In genomic region chr1:155044812-155045690, GRCh38 we compare ENCODE assay signal across 8 cellular contexts. TPM values are rescaled to one million over a fixed set of nuclear protein-coding genes. Genes with fewer than 3 reads are reported as not detected.
A peak's percentile ranks its signal among the peaks of the same experiment; 100 is the strongest.
DNase-seq lines count a peak whose midpoint lies in the region; ATAC-seq and TF ChIP-seq lines count a peak whose summit lies in the region.

No MANE protein-coding gene starts in this region.

- TF ChIP-seq POLR2A in vagina (IDR thresholded peaks at IDR 0.05), result no peak

- H3K36me3 ChIP-seq in vagina, result no peaks in the 10 kb centered on the region

- H3K27ac Mint-ChIP-seq in activated T-helper 17 cell treated with anti-CD3 and anti-CD28 coated beads, Interleukin-2, amount 50 U/mL, for 72 hours, result peak overlapping the region; percentile 62
- peak overlapping the region in 1 of 3 experiments; percentile 37 for H3K27ac Mint-ChIP-seq in nephron

- H3K9me3 Mint-ChIP-seq in activated T-helper 17 cell treated with anti-CD3 and anti-CD28 coated beads, Interleukin-2, amount 50 U/mL, for 72 hours, result no peaks in the 10 kb centered on the region
- no peaks in the 10 kb centered on the region for H3K9me3 Mint-ChIP-seq in nephron

- peak; percentile 98 for ATAC-seq in activated T-helper 17 cell treated with anti-CD3 and anti-CD28 coated beads, Interleukin-2, amount 50 U/mL, for 72 hours (replicated peaks)
- ATAC-seq in GM19023 (IDR thresholded peaks at IDR 0.05; ENCODE audit: unreplicated experiment), result no peak

- peak; percentile 68 for DNase-seq in Caki2 (ENCODE audit: low read depth)
- peak; percentile 70 for DNase-seq in HPDE6-E6E7 (ENCODE audit: extremely low spot score)
- peak; percentile 26 for DNase-seq in OCI-M2 (lab: John Stamatoyannopoulos, UW; ENCODE audit: unreplicated experiment)
- peak; percentile 86 for DNase-seq in fibroblast of pulmonary artery (ENCODE audit: low read depth)
- no peak for DNase-seq in vagina (ENCODE audit: extremely low spot score in 2 of 2)

- intact Hi-C loops in vagina (cut with DNase I), result loop anchor here (5.0 kb wide), 1 partner anchor 42 kb away; no protein-coding TSS in a partner anchor

- no peaks in the 10 kb centered on the region for H3K9me3 ChIP-seq in vagina

- no peaks in the 10 kb centered on the region for H3K36me3 Mint-ChIP-seq in activated T-helper 17 cell treated with anti-CD3 and anti-CD28 coated beads, Interleukin-2, amount 50 U/mL, for 72 hours (ENCODE audit: low read depth)
- no peaks in the 10 kb centered on the region for H3K36me3 Mint-ChIP-seq in nephron (ENCODE audit: low read depth)

- in situ Hi-C loops in Caki2 (cut with HindIII; ENCODE audit: low pct_unique_long_range_greater_than_20kb, low sequenced_read_pairs), result no loop called here

- H3K27me3 Mint-ChIP-seq in activated T-helper 17 cell treated with anti-CD3 and anti-CD28 coated beads, Interleukin-2, amount 50 U/mL, for 72 hours, result no peaks in the 10 kb centered on the region
- peaks cover 10% of the 10 kb centered on the region for H3K27me3 Mint-ChIP-seq in nephron (ENCODE audit: low read depth)

- TF ChIP-seq CTCF in fibroblast of pulmonary artery (IDR thresholded peaks at IDR 0.05; ENCODE audit: low read length, missing control alignments) (peak; percentile 84), nephron (IDR thresholded peaks at IDR 0.05; ENCODE audit: unreplicated experiment in 3 of 3) (peak; percentile 45 to 62 (median 46)), vagina (IDR thresholded peaks at IDR 0.05) (peak in 2 of 3 experiments; percentile 51 to 55)

- peaks cover 25% of the 10 kb centered on the region for H3K4me1 ChIP-seq in vagina

- H3K4me3 ChIP-seq in fibroblast of pulmonary artery (replicated peaks; ENCODE audit: low read depth, low read length) (no peak overlapping the region), vagina (no peak overlapping the region)

- H3K4me1 Mint-ChIP-seq in activated T-helper 17 cell treated with anti-CD3 and anti-CD28 coated beads, Interleukin-2, amount 50 U/mL, for 72 hours, result peaks cover 6% of the 10 kb centered on the region
- peaks cover 22% of the 10 kb centered on the region for H3K4me1 Mint-ChIP-seq in nephron

- no peaks in the 10 kb centered on the region for H3K27me3 ChIP-seq in vagina

- H3K27ac ChIP-seq in vagina, result no peak overlapping the region

- no peak overlapping the region for H3K4me3 Mint-ChIP-seq in activated T-helper 17 cell treated with anti-CD3 and anti-CD28 coated beads, Interleukin-2, amount 50 U/mL, for 72 hours
- peak overlapping the region in 1 of 3 experiments; percentile 37 for H3K4me3 Mint-ChIP-seq in nephron

RNA-seq across cellular contexts. Expression of gene ADAM15, which starts 6.1 kb away (rescaled TPM):
- 102 and 125 TPM in 2 replicates for total RNA-seq in Caki2 (2014; rRNA removed; shearing (Covaris generic); ENCODE audit: low replicate concordance)
- total RNA-seq in activated T-helper 17 cell treated with anti-CD3 and anti-CD28 coated beads, Interleukin-2, amount 50 U/mL, for 72 hours, result 10 to 100 TPM; 53.2 to 86.6 TPM
- 193 TPM for total RNA-seq in vagina

RNA-seq across cellular contexts. Expression of gene DCST1, which starts 11.4 kb away (rescaled TPM):
- not detected in 2 replicates for total RNA-seq in Caki2 (2014; rRNA removed; shearing (Covaris generic); ENCODE audit: low replicate concordance)
- not detected for total RNA-seq in activated T-helper 17 cell treated with anti-CD3 and anti-CD28 coated beads, Interleukin-2, amount 50 U/mL, for 72 hours
- not detected for total RNA-seq in vagina

RNA-seq across cellular contexts. Expression of gene DCST2, which starts 11.5 kb away (rescaled TPM):
- not detected in 2 replicates for total RNA-seq in Caki2 (2014; rRNA removed; shearing (Covaris generic); ENCODE audit: low replicate concordance)
- total RNA-seq in activated T-helper 17 cell treated with anti-CD3 and anti-CD28 coated beads, Interleukin-2, amount 50 U/mL, for 72 hours, result 1 to 10 TPM in 1 of 2 donors, under 1 TPM in 1; 0.67 to 2.2 TPM
- total RNA-seq in vagina, result 7.9 TPM

RNA-seq across cellular contexts. Expression of gene EFNA4, which starts 18.5 kb away (rescaled TPM):
- 22.3 and 38.5 TPM in 2 replicates for total RNA-seq in Caki2 (2014; rRNA removed; shearing (Covaris generic); ENCODE audit: low replicate concordance)
- total RNA-seq in activated T-helper 17 cell treated with anti-CD3 and anti-CD28 coated beads, Interleukin-2, amount 50 U/mL, for 72 hours, result 1 to 10 TPM; 4.6 to 7.0 TPM
- 13.8 TPM for total RNA-seq in vagina

RNA-seq across cellular contexts. Expression of gene EFNA3, which starts 33.6 kb away (rescaled TPM):
- total RNA-seq in Caki2 (2014; rRNA removed; shearing (Covaris generic); ENCODE audit: low replicate concordance), result 9.1 and 10.0 TPM in 2 replicates
- total RNA-seq in activated T-helper 17 cell treated with anti-CD3 and anti-CD28 coated beads, Interleukin-2, amount 50 U/mL, for 72 hours, result 10 to 100 TPM in 1 of 2 donors, 1 to 10 TPM in 1; 4.1 to 10.8 TPM
- 22.3 TPM for total RNA-seq in vagina

Comparison
In these comparisons a context has a peak if more than half of its experiments do, and no peak if none do; other contexts are left out.
1. DNase-seq: peak in Caki2 (single experiment), HPDE6-E6E7 (single experiment), OCI-M2 (single experiment) and fibroblast of pulmonary artery (single experiment); none in vagina (0 of 2).
2. Peak in every context shown above with its lines, with median percentiles within 50 percentile points of each other: CTCF ChIP-seq.